ENCODE assay signal across 17 cellular contexts in the genomic region with DNA sequence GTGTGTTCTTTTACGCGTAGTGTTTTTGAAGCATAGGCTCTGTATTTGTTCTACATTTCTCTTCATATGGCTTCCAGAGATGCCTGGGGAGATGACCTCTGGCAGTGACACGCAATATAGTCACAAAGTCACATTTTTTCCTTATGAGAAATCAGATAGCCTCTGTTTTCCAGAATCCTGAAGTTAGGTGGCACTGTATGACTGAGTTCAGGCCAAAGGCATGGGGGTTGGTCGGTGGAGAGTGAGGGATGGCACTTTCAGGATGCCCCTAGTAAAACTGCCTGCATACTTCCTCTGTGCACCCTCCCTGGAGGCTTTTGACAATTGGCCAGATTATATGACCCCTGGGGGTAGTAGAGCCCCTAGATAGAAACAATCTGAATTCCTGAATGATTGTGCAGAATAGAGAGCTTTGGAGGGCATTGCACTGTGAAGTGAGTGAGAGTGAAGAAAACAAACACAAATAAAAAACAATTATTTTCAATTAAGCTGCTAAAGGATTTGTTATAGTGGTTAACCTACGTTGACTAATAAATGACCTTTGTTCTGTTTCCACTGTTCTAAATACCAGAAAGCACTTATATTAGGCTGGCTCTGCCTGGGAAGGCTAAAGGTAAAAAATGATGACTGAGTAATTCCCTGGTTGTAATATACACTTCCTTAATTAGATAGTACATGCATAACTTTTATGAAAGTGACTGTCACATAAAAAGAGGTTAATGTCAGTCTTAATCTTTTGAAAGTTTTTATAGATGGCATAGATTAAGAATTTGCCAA.
A peak's percentile ranks its signal among the peaks of the same experiment; 100 is the strongest.
DNase-seq lines count a peak whose midpoint lies in the region; ATAC-seq and TF ChIP-seq lines count a peak whose summit lies in the region.
"Had no signal": no experiment of that assay in that cellular context is flagged by ENCODE, and none has a peak within 500 bp of the region (broad histone marks: within the 10 kb centered on the region; RNA-seq: fewer than 3 reads in every experiment).

No MANE protein-coding gene starts in this region.

- no peak overlapping the region for H2AFZ ChIP-seq in osteoblast (ENCODE audit: low read length)

- no peak for ATAC-seq in Right ventricle myocardium inferior
- ATAC-seq in stimulated activated memory B cell treated with anti-CD40 and anti-IgM and Interleukin-4, amounts not matched to agents 10 μg/mL and 1 μg/mL and 100 μg/mL, for 72 hours, result no peak
- ATAC-seq: T-helper 17 cell had no signal

- DNase-seq in Daoy (ENCODE audit: low read depth), result peak; percentile 52
- DNase-seq in M059J (ENCODE audit: low read depth), result peak; percentile 74
- peak; percentile 69 for DNase-seq in brain microvascular endothelial cell
- no peak for DNase-seq in nephron progenitor cell
- no peak for DNase-seq in effector memory CD4-positive, alpha-beta T cell
- DNase-seq in osteoblast (ENCODE audit: insufficient read length, low spot score, missing footprints), result no peak
- no peak for DNase-seq in Right ventricle myocardium inferior (ENCODE audit: missing footprints)
- DNase-seq: activated CD4-positive, alpha-beta memory T cell treated with anti-CD3 and anti-CD28 coated beads, Interleukin-2, amount 10 ng/mL, durations not matched to agents 7 days and 5 days; activated gamma-delta T cell treated with Interleukin-2 at 50 U/mL for 16 hours; colonic mucosa; NCI-H1436 treated with DMSO at 0.1 percent for 48 hours; stimulated activated CD4-positive, alpha-beta T cell treated with anti-CD3 and anti-CD28 coated beads, Interleukin-2, amount 100 ng/mL, for 48 hours; stimulated activated naive CD4-positive, alpha-beta T cell treated with Interleukin-2 at 50 U/mL for 16 hours; T-helper 17 cell had no signal

- H3K4me1 ChIP-seq in effector memory CD4-positive, alpha-beta T cell (ENCODE audit: control insufficient read depth, insufficient read depth, low read length, poor library complexity, severe bottlenecking), result no peaks in the 10 kb centered on the region
- H3K4me1 ChIP-seq in osteoblast (ENCODE audit: insufficient read depth, low read length), result no peaks in the 10 kb centered on the region
- H3K4me1 ChIP-seq: colonic mucosa had no signal

- no peaks in the 10 kb centered on the region for H3K36me3 Mint-ChIP-seq in nephron progenitor cell (ENCODE audit: low read depth)
- H3K36me3 Mint-ChIP-seq in stimulated activated memory B cell treated with anti-CD40 and anti-IgM and Interleukin-4, amounts not matched to agents 10 μg/mL and 1 μg/mL and 100 μg/mL, for 72 hours, result no peaks in the 10 kb centered on the region
- H3K36me3 Mint-ChIP-seq: CD14-positive monocyte had no signal

- H3K36me3 ChIP-seq in brain microvascular endothelial cell (replicated peaks) (no peaks in the 10 kb centered on the region), osteoblast (ENCODE audit: insufficient read depth, low read length) (no peaks in the 10 kb centered on the region)
- H3K36me3 ChIP-seq in effector memory CD4-positive, alpha-beta T cell (ENCODE audit: control insufficient read depth, insufficient read depth, low read length), result no peaks in the 10 kb centered on the region
- H3K36me3 ChIP-seq: colonic mucosa had no signal

- peaks cover 2% of the 10 kb centered on the region for H3K27me3 Mint-ChIP-seq in nephron progenitor cell (ENCODE audit: low read depth, poor library complexity)
- H3K27me3 Mint-ChIP-seq in stimulated activated memory B cell treated with anti-CD40 and anti-IgM and Interleukin-4, amounts not matched to agents 10 μg/mL and 1 μg/mL and 100 μg/mL, for 72 hours, result no peaks in the 10 kb centered on the region
- H3K27me3 Mint-ChIP-seq: activated CD4-positive, alpha-beta memory T cell treated with anti-CD3 and anti-CD28 coated beads, Interleukin-2, amount 10 ng/mL, durations not matched to agents 7 days and 5 days; T-helper 17 cell had no signal

- no peaks in the 10 kb centered on the region for H4K20me1 ChIP-seq in osteoblast (ENCODE audit: insufficient read depth, low read length)

- TF ChIP-seq CTCF in brain microvascular endothelial cell (IDR thresholded peaks at IDR 0.05; ENCODE audit: low read depth, low read length, missing control alignments) (peak; percentile 40), nephron progenitor cell (IDR thresholded peaks at IDR 0.05) (no peak), osteoblast (IDR thresholded peaks at IDR 0.05; ENCODE audit: extremely low read depth, low read depth, low read length) (no peak)

- in situ Hi-C loops in brain microvascular endothelial cell (cut with HindIII; ENCODE audit: low pct_ligation_motif_present, low sequenced_read_pairs), result no loop called here

- H3K27ac ChIP-seq in brain microvascular endothelial cell (no peak overlapping the region), osteoblast (ENCODE audit: low read depth, low read length) (no peak overlapping the region)
- H3K27ac ChIP-seq in effector memory CD4-positive, alpha-beta T cell (ENCODE audit: insufficient read depth, low read length, poor library complexity, severe bottlenecking), result no peak overlapping the region
- H3K27ac ChIP-seq: colonic mucosa had no signal

- intact Hi-C loops in Right ventricle myocardium inferior (cut with DNase I), result no loop called here

- H3K4me2 ChIP-seq in osteoblast (ENCODE audit: insufficient read depth, low read length), result no peak overlapping the region

- peaks cover 6% of the 10 kb centered on the region for H3K4me1 Mint-ChIP-seq in nephron progenitor cell
- H3K4me1 Mint-ChIP-seq in stimulated activated memory B cell treated with anti-CD40 and anti-IgM and Interleukin-4, amounts not matched to agents 10 μg/mL and 1 μg/mL and 100 μg/mL, for 72 hours, result no peaks in the 10 kb centered on the region
- H3K4me1 Mint-ChIP-seq: activated CD4-positive, alpha-beta memory T cell treated with anti-CD3 and anti-CD28 coated beads, Interleukin-2, amount 10 ng/mL, durations not matched to agents 7 days and 5 days; CD14-positive monocyte; T-helper 17 cell had no signal

- H3K27ac Mint-ChIP-seq in nephron progenitor cell, result peak overlapping the region; percentile 27
- H3K27ac Mint-ChIP-seq in stimulated activated memory B cell treated with anti-CD40 and anti-IgM and Interleukin-4, amounts not matched to agents 10 μg/mL and 1 μg/mL and 100 μg/mL, for 72 hours, result no peak overlapping the region
- H3K27ac Mint-ChIP-seq: activated CD4-positive, alpha-beta memory T cell treated with anti-CD3 and anti-CD28 coated beads, Interleukin-2, amount 10 ng/mL, durations not matched to agents 7 days and 5 days; CD14-positive monocyte; T-helper 17 cell had no signal

- no peaks in the 10 kb centered on the region for H3K79me2 ChIP-seq in osteoblast (ENCODE audit: insufficient read depth, low read length)

- H3K9me3 Mint-ChIP-seq in nephron progenitor cell, result no peaks in the 10 kb centered on the region
- no peaks in the 10 kb centered on the region for H3K9me3 Mint-ChIP-seq in stimulated activated memory B cell treated with anti-CD40 and anti-IgM and Interleukin-4, amounts not matched to agents 10 μg/mL and 1 μg/mL and 100 μg/mL, for 72 hours

- H3K4me3 ChIP-seq in brain microvascular endothelial cell (ENCODE audit: low read depth, low read length) (no peak overlapping the region), osteoblast (ENCODE audit: insufficient read depth, low read length) (no peak overlapping the region)
- H3K4me3 ChIP-seq in effector memory CD4-positive, alpha-beta T cell (ENCODE audit: insufficient read depth, low read depth, low read length, poor library complexity, severe bottlenecking), result no peak overlapping the region
- H3K4me3 ChIP-seq: colonic mucosa, lung had no signal

- no peak overlapping the region for H3K4me3 Mint-ChIP-seq in nephron progenitor cell
- no peak overlapping the region for H3K4me3 Mint-ChIP-seq in stimulated activated memory B cell treated with anti-CD40 and anti-IgM and Interleukin-4, amounts not matched to agents 10 μg/mL and 1 μg/mL and 100 μg/mL, for 72 hours
- H3K4me3 Mint-ChIP-seq: activated CD4-positive, alpha-beta memory T cell treated with anti-CD3 and anti-CD28 coated beads, Interleukin-2, amount 10 ng/mL, durations not matched to agents 7 days and 5 days; CD14-positive monocyte; T-helper 17 cell had no signal

- no peaks in the 10 kb centered on the region for H3K27me3 ChIP-seq in brain microvascular endothelial cell (replicated peaks)
- H3K27me3 ChIP-seq in effector memory CD4-positive, alpha-beta T cell (replicated peaks; ENCODE audit: control insufficient read depth, insufficient read depth, low read length, poor library complexity, severe bottlenecking), result no peaks in the 10 kb centered on the region
- no peaks in the 10 kb centered on the region for H3K27me3 ChIP-seq in osteoblast (ENCODE audit: insufficient read depth, low read length)
- H3K27me3 ChIP-seq: colonic mucosa had no signal

- H3K9me3 ChIP-seq in effector memory CD4-positive, alpha-beta T cell (ENCODE audit: control insufficient read depth, low read length), result no peaks in the 10 kb centered on the region
- no peaks in the 10 kb centered on the region for H3K9me3 ChIP-seq in osteoblast (ENCODE audit: low read depth, low read length)
- H3K9me3 ChIP-seq: colonic mucosa had no signal

Comparison
In these comparisons a context has a peak if more than half of its experiments do, and no peak if none do; other contexts are left out.
1. DNase-seq: peak in Daoy (single experiment), M059J (single experiment) and brain microvascular endothelial cell (single experiment); none in nephron progenitor cell (single experiment), effector memory CD4-positive, alpha-beta T cell (0 of 3), osteoblast (single experiment) and Right ventricle myocardium inferior (single experiment).